ENCODE assay signal across 25 cellular contexts in the genomic region with DNA sequence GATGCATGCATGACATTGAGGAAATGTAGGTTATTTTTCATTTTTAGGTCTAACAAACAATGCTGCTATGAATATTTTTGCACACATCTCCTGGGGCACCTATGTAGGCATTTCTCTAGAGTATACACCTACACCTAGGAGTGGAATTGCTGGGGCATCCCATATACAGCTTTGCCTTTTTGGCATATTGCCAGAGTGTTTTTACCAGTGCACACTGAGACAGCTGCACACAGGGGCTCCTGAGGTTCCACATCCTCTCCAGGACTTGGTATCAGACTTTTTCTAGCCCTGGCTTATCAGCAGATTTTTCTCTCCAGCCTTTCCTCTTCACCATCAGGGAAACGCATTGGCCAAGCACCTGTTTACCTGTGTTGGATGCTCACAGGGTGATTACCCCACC. TPM values are rescaled to one million over a fixed set of nuclear protein-coding genes. Genes with fewer than 3 reads are reported as not detected.
DNase-seq lines count a peak whose midpoint lies in the region; ATAC-seq, FAIRE-seq and TF ChIP-seq lines count a peak whose summit lies in the region.
"Had no signal": no experiment of that assay in that cellular context is flagged by ENCODE, and none has a peak within 500 bp of the region (broad histone marks: within the 10 kb centered on the region; RNA-seq: fewer than 3 reads in every experiment).

No MANE protein-coding gene starts in this region.

- no peaks in the 10 kb centered on the region for H3K36me3 ChIP-seq in pancreas

- no peak overlapping the region for H3K27ac ChIP-seq in pancreas
- H3K27ac ChIP-seq: C4-2B, PC-9 had no signal

- FAIRE-seq in pancreas (lab: Jason Lieb, UNC), result no peak
- FAIRE-seq: A204.1, GM18507, HTR-8/SVneo had no signal

- TF ChIP-seq CTCF in nephron (IDR thresholded peaks at IDR 0.05; ENCODE audit: unreplicated experiment in 3 of 3) (no peak), pancreas (IDR thresholded peaks at IDR 0.05) (no peak)

- H3K9me3 ChIP-seq in pancreas, result no peaks in the 10 kb centered on the region

- no peaks in the 10 kb centered on the region for H3K27me3 Mint-ChIP-seq in nephron (ENCODE audit: low read depth)
- H3K27me3 Mint-ChIP-seq: CD8-positive, alpha-beta memory T cell; T-cell had no signal

- H3K4me3 ChIP-seq in pancreas, result no peak overlapping the region
- H3K4me3 ChIP-seq: PC-9 had no signal

- DNase-seq in NCI-H748 (lab: John Stamatoyannopoulos, UW; ENCODE audit: unreplicated experiment) (peak; percentile 1), NCI-H748 treated with DMSO at 0.1 percent for 48 hours (lab: John Stamatoyannopoulos, UW) (no peak), NAMALWA (ENCODE audit: low spot score) (peak; percentile 38), RPMI8226 (peak; percentile 15), pancreas (no peak)
- no peak for DNase-seq in activated CD4-positive, alpha-beta T cell treated with anti-CD3 and anti-CD28 coated beads, Interleukin-2, amount 50 U/mL, for 4 hours
- DNase-seq: Calu3; CD8-positive, alpha-beta memory T cell; DMS53; GDM1; HCEC 1CT; IMR-90; Karpas-422; NCI-H187 treated with DMSO at 0.1 percent for 48 hours; NCI-H510A treated with DMSO at 0.1 percent for 48 hours; PC-9; T-cell had no signal

- no peaks in the 10 kb centered on the region for H3K27me3 ChIP-seq in pancreas

- no peaks in the 10 kb centered on the region for H3K9me3 Mint-ChIP-seq in nephron
- H3K9me3 Mint-ChIP-seq: CD8-positive, alpha-beta memory T cell; GM23338; T-cell; T-helper 2 cell treated with Interferon-gamma antibody and Interleukin-4, amounts not matched to agents 5 μg/mL and 100 μg/mL, for 36 hours had no signal

- H3K4me1 Mint-ChIP-seq in nephron, result peaks cover 40% of the 10 kb centered on the region

- WGBS in pancreas, 2 donors, result 83 to 87% methylated on average over 1 of the region's 1 CpG

- no peaks in the 10 kb centered on the region for H3K4me1 ChIP-seq in pancreas

- peak overlapping the region in 2 of 3 experiments; percentile 80 to 82 for H3K4me3 Mint-ChIP-seq in nephron
- H3K4me3 Mint-ChIP-seq: CD8-positive, alpha-beta memory T cell; GM23338; T-cell; T-helper 2 cell treated with Interferon-gamma antibody and Interleukin-4, amounts not matched to agents 5 μg/mL and 100 μg/mL, for 36 hours had no signal

- intact Hi-C loops in pancreas (cut with DNase I), result no loop called here

- no peak for ATAC-seq in pancreas
- ATAC-seq: T-cell had no signal

- peak overlapping the region; percentile 88 to 95 (median 95) for H3K27ac Mint-ChIP-seq in nephron
- H3K27ac Mint-ChIP-seq: GM23338; T-helper 2 cell treated with Interferon-gamma antibody and Interleukin-4, amounts not matched to agents 5 μg/mL and 100 μg/mL, for 36 hours had no signal

- peaks cover 22% of the 10 kb centered on the region for H3K36me3 Mint-ChIP-seq in nephron (ENCODE audit: low read depth)

RNA-seq across cellular contexts. Expression of a gene that starts 1.2 kb away (rescaled TPM):
- under 1 TPM; 0.13 to 0.83 (median 0.33) TPM for total RNA-seq in pancreas
- polyA plus RNA-seq in pancreas, result 1 to 10 TPM in 1 of 2 donors, under 1 TPM in 1; 0.68 to 1.2 TPM
- total RNA-seq: Calu3; CD8-positive, alpha-beta memory T cell; GM23338; M059J; PC-9; T-cell had no signal

RNA-seq across cellular contexts. Expression of a gene that starts 20.8 kb away (rescaled TPM):
- under 1 TPM in 1 of 6 donors, not detected in 5; 0.19 TPM for total RNA-seq in pancreas
- polyA plus RNA-seq in pancreas, result not detected
- total RNA-seq: Calu3; CD8-positive, alpha-beta memory T cell; GM23338; IMR-90; M059J; PC-9; T-cell had no signal
- polyA plus RNA-seq: CD8-positive, alpha-beta memory T cell; GM23338; IMR-90 had no signal

RNA-seq across cellular contexts. Expression of a gene that starts 23.5 kb away (rescaled TPM):
- 10 to 100 TPM; 17.0 to 30.1 (median 20.5) TPM for total RNA-seq in pancreas
- polyA plus RNA-seq in pancreas, result 10 to 100 TPM; 42.2 to 51.6 TPM

RNA-seq across cellular contexts. Expression of a gene that starts 41.0 kb away (rescaled TPM):
- 1 to 10 TPM in 1 of 6 donors, under 1 TPM in 4, not detected in 1; 0.12 to 1.5 (median 0.60) TPM for total RNA-seq in pancreas
- under 1 TPM; 0.19 to 0.65 TPM for polyA plus RNA-seq in pancreas

RNA-seq across cellular contexts. Expression of a gene that starts 41.0 kb away (rescaled TPM):
- 10 to 100 TPM in 2 of 6 donors, 1 to 10 TPM in 4; 5.7 to 12.6 (median 8.0) TPM for total RNA-seq in pancreas
- 10 to 100 TPM in 1 of 2 donors, 1 to 10 TPM in 1; 6.9 to 11.3 TPM for polyA plus RNA-seq in pancreas

Comparison
In these comparisons a context has a peak if more than half of its experiments do, and no peak if none do; other contexts are left out.
1. DNase-seq: peak in NCI-H748 (single experiment), NAMALWA (single experiment) and RPMI8226 (single experiment); none in NCI-H748 treated with DMSO at 0.1 percent for 48 hours (single experiment), pancreas (0 of 6) and activated CD4-positive, alpha-beta T cell treated with anti-CD3 and anti-CD28 coated beads, Interleukin-2, amount 50 U/mL, for 4 hours (0 of 2).